Comparison of ENCODE assay signal across 15 cellular contexts in genomic region chr10:132155723-132156381, GRCh38.
"Had no signal": no experiment of that assay in that cellular context is flagged by ENCODE, and none has a peak within 500 bp of the region (broad histone marks: within the 10 kb centered on the region; RNA-seq: fewer than 3 reads in every experiment).

No MANE protein-coding gene starts in this region.

- ATAC-seq: effector memory CD8-positive, alpha-beta T cell; gastrocnemius medialis; mucosa of descending colon; naive thymus-derived CD8-positive, alpha-beta T cell; sciatic nerve had no signal

- H3K4me1 ChIP-seq: esophagus muscularis mucosa, gastrocnemius medialis, heart right ventricle, tibial artery, upper lobe of left lung, vagina had no signal

- H3K36me3 Mint-ChIP-seq: naive thymus-derived CD8-positive, alpha-beta T cell had no signal

- H3K4me3 ChIP-seq: esophagus muscularis mucosa, gastrocnemius medialis, heart right ventricle, mucosa of descending colon, tibial artery, upper lobe of left lung, vagina had no signal

- H3K9me3 ChIP-seq: esophagus muscularis mucosa, gastrocnemius medialis, heart right ventricle, mucosa of descending colon, tibial artery, upper lobe of left lung, vagina had no signal

- H3K27me3 Mint-ChIP-seq: dendritic cell treated with granulocyte-macrophage colony-stimulating factor and Interleukin-4, amounts not matched to agents 40 ng/mL and 50 ng/mL, for 4 days; effector memory CD8-positive, alpha-beta T cell; naive thymus-derived CD8-positive, alpha-beta T cell had no signal

- DNase-seq: effector memory CD8-positive, alpha-beta T cell; gastrocnemius medialis; islet precursor cell; stimulated activated naive CD4-positive, alpha-beta T cell treated with Interleukin-2 at 50 U/mL for 16 hours; tibial artery had no signal

- H3K36me3 ChIP-seq: gastrocnemius medialis, heart right ventricle, upper lobe of left lung, vagina had no signal

- H3K27ac ChIP-seq: epithelial cell of prostate, esophagus muscularis mucosa, gastrocnemius medialis, heart right ventricle, tibial artery, upper lobe of left lung, vagina had no signal

- H3K27ac Mint-ChIP-seq: dendritic cell treated with granulocyte-macrophage colony-stimulating factor and Interleukin-4, amounts not matched to agents 40 ng/mL and 50 ng/mL, for 4 days; effector memory CD8-positive, alpha-beta T cell; progenitor cell of endocrine pancreas had no signal

- H3K27me3 ChIP-seq: esophagus muscularis mucosa, gastrocnemius medialis, heart right ventricle, tibial artery, upper lobe of left lung, vagina had no signal

- H3K4me3 Mint-ChIP-seq: dendritic cell treated with granulocyte-macrophage colony-stimulating factor and Interleukin-4, amounts not matched to agents 40 ng/mL and 50 ng/mL, for 4 days; effector memory CD8-positive, alpha-beta T cell; naive thymus-derived CD8-positive, alpha-beta T cell had no signal
